Comparison of ENCODE assay signal across 8 cellular contexts in genomic region chr14:23954279-23954614, GRCh38. TPM values are rescaled to one million over a fixed set of nuclear protein-coding genes. Genes with fewer than 3 reads are reported as not detected.
DNase-seq lines count a peak whose midpoint lies in the region; ATAC-seq and TF ChIP-seq lines count a peak whose summit lies in the region.
"Not testable (repeated sequence)": the region's sequence is repeated elsewhere in the genome, so short reads cannot be mapped to it uniquely, and the experiment has no call there.

No MANE protein-coding gene starts in this region.

- peak overlapping the region; percentile 74 to 82 for H3K4me3 ChIP-seq in CD4-positive, alpha-beta memory T cell (ENCODE audit: low read length in 2 of 2)
- peak overlapping the region; percentile 65 for H3K4me3 ChIP-seq in WERI-Rb-1 (ENCODE audit: low read depth, low read length)
- H3K4me3 ChIP-seq in mammary epithelial cell (replicated peaks in 1 of 3; ENCODE audit: insufficient read depth in 1 of 3, low read depth in 2 of 3, low read length in 3 of 3): peak overlapping the region; percentile 54 to 82 (median 68)
- peak overlapping the region; percentile 35 to 98 (median 80) for H3K4me3 ChIP-seq in heart right ventricle

- not testable (repeated sequence) for H4K20me1 ChIP-seq in mammary epithelial cell (ENCODE audit: insufficient read depth, low read length)

- POLR2A ChIA-PET in CD4-positive, alpha-beta memory T cell (lab: Charles Lee; ENCODE audit: partially characterized antibody): interaction anchor here (1.8 kb wide), 1 partner anchor 53 kb away, joined by 6 read pairs; no protein-coding TSS in a partner anchor

- H3K4me1 ChIP-seq in CD4-positive, alpha-beta memory T cell (ENCODE audit: insufficient read depth, low read length): peaks cover 25% of the 10 kb centered on the region
- H3K4me1 ChIP-seq in mammary epithelial cell (ENCODE audit: insufficient read depth, low read length): not testable (repeated sequence)
- peaks cover 0 to 28% (median 9%) of the 10 kb centered on the region in 9 donors for H3K4me1 ChIP-seq in heart right ventricle

- in situ Hi-C loops in mammary epithelial cell (cut with MboI; ENCODE audit: low sequenced_read_pairs in 2 of 2): not testable (repeated sequence)

- H3K4me1 Mint-ChIP-seq in CD4-positive, alpha-beta memory T cell: peaks cover 9 to 31% (median 23%) of the 10 kb centered on the region in 4 donors
- H3K4me1 Mint-ChIP-seq in natural killer cell: peaks cover 25 to 31% of the 10 kb centered on the region in 2 donors

- TF ChIP-seq CTCF in WERI-Rb-1 (IDR thresholded peaks at IDR 0.05; ENCODE audit: low read depth, low read length); mammary epithelial cell (conservative IDR thresholded peaks at IDR 0.05 in 1 of 2, IDR thresholded peaks at IDR 0.05 in 1 of 2; ENCODE audit: extremely low read depth in 1 of 2, insufficient read depth in 1 of 2, low read depth in 1 of 2, low read length in 2 of 2): not testable (repeated sequence)
- TF ChIP-seq CTCF in heart right ventricle (IDR thresholded peaks at IDR 0.05) (peak in 1 of 9 donors; percentile 4), natural killer cell (IDR thresholded peaks at IDR 0.05) (peak; percentile 43)

- H2AFZ ChIP-seq in mammary epithelial cell (ENCODE audit: low read depth, low read length): peak overlapping the region; percentile 89

- intact Hi-C loops in CD4-positive, alpha-beta memory T cell (cut with micrococcal nuclease): loop anchor here (1.0 to 10.0 kb wide), 3 partner anchors 25 to 365 kb away; no protein-coding TSS in a partner anchor
- intact Hi-C loops in mammary epithelial cell (cut with micrococcal nuclease) (loop anchor here (1.0 to 10.0 kb wide), 3 partner anchors 61 to 322 kb away; no protein-coding TSS in a partner anchor), heart right ventricle (cut with DNase I) (loop anchor here in 1 of 10 donors (1.0 kb wide), 1 partner anchor 322 kb away; no protein-coding TSS in a partner anchor), natural killer cell (cut with micrococcal nuclease) (loop anchor here (1.0 kb wide), 1 partner anchor 365 kb away; no protein-coding TSS in a partner anchor)

- 0% methylated on average over 1 of the region's 6 CpGs for WGBS in mammary epithelial cell (ENCODE audit: low coverage, missing lambda C conversion rate)
- WGBS in heart right ventricle, 2 donors: 17 to 21% methylated on average over 6 of the region's 6 CpGs

- peak; percentile 21 for ATAC-seq in GM21723 (IDR thresholded peaks at IDR 0.05; ENCODE audit: unreplicated experiment)
- ATAC-seq in HG03571 (IDR thresholded peaks at IDR 0.05; ENCODE audit: unreplicated experiment): peak; percentile 25
- ATAC-seq in heart right ventricle: peak in 4 of 8 donors; percentile 1 to 14 (median 4)
- ATAC-seq in natural killer cell: peak in 1 of 3 donors; percentile 20

- not testable (repeated sequence) for H3K36me3 ChIP-seq in CD4-positive, alpha-beta memory T cell (ENCODE audit: insufficient read depth, low read length); WERI-Rb-1; mammary epithelial cell (ENCODE audit: insufficient read depth, low read length)
- peaks cover 0 to 35% (median 0%) of the 10 kb centered on the region in 9 donors for H3K36me3 ChIP-seq in heart right ventricle

- DNase-seq in CD4-positive, alpha-beta memory T cell; WERI-Rb-1; mammary epithelial cell; heart right ventricle; natural killer cell; substantia nigra (lab: John Stamatoyannopoulos, UW): not testable (repeated sequence)

- H3K4me2 ChIP-seq in mammary epithelial cell (ENCODE audit: insufficient read depth, low read depth, low read length): peak overlapping the region; percentile 73

- H3K27ac ChIP-seq in CD4-positive, alpha-beta memory T cell (ENCODE audit: low read depth, low read length): peak overlapping the region; percentile 72
- peak overlapping the region; percentile 82; the same call in 1 of the 2 replicates for H3K27ac ChIP-seq in WERI-Rb-1
- H3K27ac ChIP-seq in mammary epithelial cell (ENCODE audit: insufficient read depth, low read depth, low read length): peak overlapping the region; percentile 52
- peak overlapping the region in 9 of 10 donors; percentile 77 to 95 (median 90) for H3K27ac ChIP-seq in heart right ventricle
- peak overlapping the region; percentile 90 for H3K27ac ChIP-seq in substantia nigra (ENCODE audit: low read depth, low read length, poor library complexity, severe bottlenecking)

- H3K27me3 Mint-ChIP-seq in CD4-positive, alpha-beta memory T cell; natural killer cell (ENCODE audit: low read depth in 2 of 2): not testable (repeated sequence)

- dilution Hi-C loops in mammary epithelial cell (cut with HindIII; ENCODE audit: low sequenced_read_pairs): not testable (repeated sequence)

- not testable (repeated sequence) for H3K9me3 ChIP-seq in CD4-positive, alpha-beta memory T cell (ENCODE audit: control insufficient read depth in 1 of 2, low read length in 2 of 2); WERI-Rb-1 (ENCODE audit: severe bottlenecking)
- H3K9me3 ChIP-seq in mammary epithelial cell (replicated peaks; ENCODE audit: insufficient read depth, low read length) (peaks cover 12% of the 10 kb centered on the region), heart right ventricle (peaks cover 0 to 12% (median 0%) of the 10 kb centered on the region in 11 donors)

- not testable (repeated sequence) for H3K9me3 Mint-ChIP-seq in CD4-positive, alpha-beta memory T cell; natural killer cell

- peak overlapping the region; percentile 95 to 100 (median 98) for H3K4me3 Mint-ChIP-seq in CD4-positive, alpha-beta memory T cell
- peak overlapping the region; percentile 92 for H3K4me3 Mint-ChIP-seq in natural killer cell

- peaks cover 29% of the 10 kb centered on the region for H3K79me2 ChIP-seq in mammary epithelial cell (ENCODE audit: insufficient read depth, low read length)

- BruUV-seq in mammary epithelial cell (replicated peaks; lab: Mats Ljungman, UMichigan): not testable (repeated sequence)

- H3K27ac Mint-ChIP-seq in CD4-positive, alpha-beta memory T cell: peak overlapping the region; percentile 84 to 98 (median 96)
- peak overlapping the region; percentile 85 to 95 for H3K27ac Mint-ChIP-seq in natural killer cell

- CTCF ChIA-PET in CD4-positive, alpha-beta memory T cell (lab: Charles Lee; ENCODE audit: partially characterized antibody): interaction anchor here (0.7 to 2.6 kb wide), 8 partner anchors 17 to 386 kb away, joined by 3 to 20 read pairs (median 4); no protein-coding TSS in a partner anchor
- CTCF ChIA-PET in mammary epithelial cell (lab: Charles Lee; ENCODE audit: low non-redundant PET): not testable (repeated sequence)

- not testable (repeated sequence) for H3K27me3 ChIP-seq in CD4-positive, alpha-beta memory T cell (ENCODE audit: insufficient read depth, low read length); WERI-Rb-1 (ENCODE audit: insufficient read depth, low read depth, severe bottlenecking); mammary epithelial cell (ENCODE audit: insufficient read depth, low read length); heart right ventricle

- peak overlapping the region; percentile 75 for H3K9ac ChIP-seq in mammary epithelial cell (ENCODE audit: insufficient read depth, low read length)

- peaks cover 0 to 16% of the 10 kb centered on the region in 2 donors for H3K36me3 Mint-ChIP-seq in CD4-positive, alpha-beta memory T cell
- H3K36me3 Mint-ChIP-seq in natural killer cell: not testable (repeated sequence)

RNA-seq across cellular contexts. Expression of gene DHRS4, which starts 0.7 kb away (rescaled TPM):
- total RNA-seq in CD4-positive, alpha-beta memory T cell: 10 to 100 TPM; 14.7 to 15.5 TPM
- 10 to 100 TPM; 32.5 to 36.2 TPM for polyA plus RNA-seq in CD4-positive, alpha-beta memory T cell
- total RNA-seq in mammary epithelial cell (10 to 100 TPM; 25.0 to 30.9 TPM), heart right ventricle (10 to 100 TPM; 24.9 to 37.5 (median 30.7) TPM), natural killer cell (10 to 100 TPM in 1 of 3 donors, 1 to 10 TPM in 2; 7.5 to 10.1 (median 9.9) TPM)
- polyA plus RNA-seq in mammary epithelial cell (33.2 TPM), heart right ventricle (10 to 100 TPM; 31.1 to 66.7 TPM)
- 19.2 TPM for polyA minus RNA-seq in mammary epithelial cell

RNA-seq across cellular contexts. Expression of gene DHRS4L2, which starts 34.5 kb away (rescaled TPM):
- 10 to 100 TPM; 13.3 to 16.8 TPM for total RNA-seq in CD4-positive, alpha-beta memory T cell
- polyA plus RNA-seq in CD4-positive, alpha-beta memory T cell: 10 to 100 TPM; 18.6 to 19.6 TPM
- total RNA-seq in mammary epithelial cell (10 to 100 TPM in 1 of 2 donors, 1 to 10 TPM in 1; 9.3 to 25.0 TPM), heart right ventricle (10 to 100 TPM; 22.9 to 38.0 (median 30.7) TPM), natural killer cell (10 to 100 TPM in 1 of 3 donors, 1 to 10 TPM in 2; 8.6 to 12.4 (median 9.7) TPM)
- polyA plus RNA-seq in mammary epithelial cell (15.7 TPM), heart right ventricle (10 to 100 TPM; 25.5 to 52.4 TPM)
- 40.3 TPM for polyA minus RNA-seq in mammary epithelial cell
